Comparison of ENCODE assay signal across 29 cellular contexts in genomic region chr2:229193281-229193680, GRCh38.
"Had no signal": no experiment of that assay in that cellular context is flagged by ENCODE, and none has a peak within 500 bp of the region (broad histone marks: within the 10 kb centered on the region; RNA-seq: fewer than 3 reads in every experiment).

No MANE protein-coding gene starts in this region.

- H3K9me3 ChIP-seq: ascending aorta had no signal

- DNase-seq: activated CD4-positive, alpha-beta memory T cell treated with anti-CD3 and anti-CD28 coated beads, Interleukin-2, amount 10 ng/mL, durations not matched to agents 7 days and 5 days; activated CD4-positive, alpha-beta T cell treated with anti-CD3 and anti-CD28 coated beads for 1 hour; activated CD4-positive, alpha-beta T cell treated with anti-CD3 and anti-CD28 coated beads for 36 hours; activated CD4-positive, alpha-beta T cell treated with anti-CD3 and anti-CD28 coated beads, Interleukin-2, amount 10 ng/mL, durations not matched to agents 24 days and 14 days; activated CD4-positive, alpha-beta T cell treated with anti-CD3 and anti-CD28 coated beads, Interleukin-2, amount 50 U/mL, for 1 hour; activated CD4-positive, alpha-beta T cell treated with anti-CD3 and anti-CD28 coated beads, Interleukin-2, amount 50 U/mL, for 48 hours; activated CD4-positive, CD25-positive, alpha-beta regulatory T cell; activated CD8-positive, alpha-beta memory T cell treated with anti-CD3 and anti-CD28 coated beads for 24 hours; activated CD8-positive, alpha-beta memory T cell treated with anti-CD3 and anti-CD28 coated beads, Interleukin-2, amount 10 ng/mL, durations not matched to agents 7 days and 5 days; activated CD8-positive, alpha-beta memory T cell treated with anti-CD3 and anti-CD28 coated beads, Interleukin-2, amount 50 U/mL, for 48 hours; activated CD8-positive, alpha-beta T cell treated with anti-CD3 and anti-CD28 coated beads, Interleukin-2, amount 10 ng/mL, durations not matched to agents 7 days and 5 days; activated effector memory CD4-positive, alpha-beta T cell treated with Interleukin-2 at 50 U/mL for 16 hours; activated gamma-delta T cell; activated naive CD4-positive, alpha-beta T cell treated with anti-CD3 and anti-CD28 coated beads, Interleukin-2, amount 10 ng/mL, durations not matched to agents 7 days and 5 days; activated naive CD4-positive, alpha-beta T cell treated with Interleukin-2 at 50 U/mL for 16 hours; activated naive CD8-positive, alpha-beta T cell treated with anti-CD3 and anti-CD28 coated beads, Interleukin-2, amount 10 ng/mL, durations not matched to agents 7 days and 5 days; activated naive CD8-positive, alpha-beta T cell treated with anti-CD3 and anti-CD28 coated beads, Interleukin-2, amount 50 U/mL, for 24 hours; activated T-cell treated with anti-CD3 and anti-CD28 coated beads, Interleukin-2, amount 50 U/mL, for 24 hours; activated T-cell treated with anti-CD3 and anti-CD28 coated beads, Interleukin-2, amount 50 U/mL, for 48 hours; amygdala; anterior cingulate cortex; caudate nucleus; cerebellar nuclear complex; T-helper 1 cell; T-helper 2 cell; T-helper 9 cell; WERI-Rb-1 had no signal

- H3K36me3 ChIP-seq: ascending aorta, cardiac muscle cell, WERI-Rb-1 had no signal

- H3K4me3 ChIP-seq: ascending aorta, cardiac muscle cell had no signal

- H3K27me3 ChIP-seq: ascending aorta, cardiac muscle cell had no signal

- H3K27ac ChIP-seq: ascending aorta, cardiac muscle cell, WERI-Rb-1 had no signal
